1 cellular context compared by ENCODE assay signal in genomic region chr3:42590989-42591756, GRCh38.
TF ChIP-seq lines count a peak whose summit lies in the region.

No MANE protein-coding gene starts in this region.

TF ChIP-seq in H1, 55 proteins besides CTCF, POLR2A, EP300 and RAD21:
- TF ChIP-seq SAP30 (IDR thresholded peaks at IDR 0.05; ENCODE audit: insufficient read depth, insufficient replicate concordance, low read length) (peak; percentile 28), FOSL1 (IDR thresholded peaks at IDR 0.05; ENCODE audit: insufficient read depth, low read depth, low read length) (no peak), SIRT6 (IDR thresholded peaks at IDR 0.05; ENCODE audit: low read length) (no peak)
